ENCODE assay signal across 1 cellular context in the genomic region with DNA sequence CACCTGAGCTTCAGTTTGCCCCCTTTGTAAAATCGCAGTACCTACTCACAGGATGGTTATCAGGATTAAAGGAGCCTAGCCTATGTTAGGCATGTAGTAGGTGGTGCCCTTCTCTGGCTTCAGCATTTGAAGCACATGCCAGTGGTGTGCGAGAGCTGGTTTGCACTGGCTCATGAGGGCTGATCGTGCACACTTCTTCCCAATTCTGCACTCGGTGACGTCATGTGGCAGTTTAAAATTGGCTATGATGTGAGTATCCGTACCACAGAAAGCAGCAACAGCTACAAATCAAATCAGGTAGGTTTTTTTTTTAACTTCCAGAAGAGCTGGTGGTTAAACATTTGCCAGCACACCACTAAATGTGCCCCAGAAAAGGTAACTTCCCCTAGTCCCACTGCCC.
TF ChIP-seq lines count a peak whose summit lies in the region.

No MANE protein-coding gene starts in this region.

TF ChIP-seq in H1, 55 proteins besides CTCF, POLR2A, EP300 and RAD21 (continued from another document):
- TF ChIP-seq USF2 (IDR thresholded peaks at IDR 0.05; ENCODE audit: low read length) (no peak), SP2 (IDR thresholded peaks at IDR 0.05; ENCODE audit: low read length) (no peak), CEBPB (IDR thresholded peaks at IDR 0.05; ENCODE audit: low read depth, low read length) (no peak), BRCA1 (IDR thresholded peaks at IDR 0.05; ENCODE audit: low read depth, low read length) (no peak), RXRA (IDR thresholded peaks at IDR 0.05; ENCODE audit: insufficient read depth, low read depth, low read length) (no peak), PHF8 (conservative IDR thresholded peaks at IDR 0.05; ENCODE audit: low read depth, low read length) (no peak), JUND (IDR thresholded peaks at IDR 0.05; ENCODE audit: low read length) (no peak)
- TF ChIP-seq, protein P1, sequence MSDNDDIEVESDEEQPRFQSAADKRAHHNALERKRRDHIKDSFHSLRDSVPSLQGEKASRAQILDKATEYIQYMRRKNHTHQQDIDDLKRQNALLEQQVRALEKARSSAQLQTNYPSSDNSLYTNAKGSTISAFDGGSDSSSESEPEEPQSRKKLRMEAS (IDR thresholded peaks at IDR 0.05): no peak
